14 cellular contexts compared by ENCODE assay signal in genomic region chr1:107740574-107740973, GRCh38.
DNase-seq lines count a peak whose midpoint lies in the region; ATAC-seq and TF ChIP-seq lines count a peak whose summit lies in the region.
"Had no signal": no experiment of that assay in that cellular context is flagged by ENCODE, and none has a peak within 500 bp of the region (broad histone marks: within the 10 kb centered on the region; RNA-seq: fewer than 3 reads in every experiment).

No MANE protein-coding gene starts in this region.

- H3K27ac Mint-ChIP-seq in stimulated activated naive CD8-positive, alpha-beta T cell treated with anti-CD3 and anti-CD28 coated beads, Interleukin-15, Interleukin-2, amounts not matched to agents 100 ng/mL and 50 ng/mL, for 24 hours = peak overlapping the region; percentile 40
- H3K27ac Mint-ChIP-seq in stimulated activated naive CD8-positive, alpha-beta T cell treated with anti-CD3 and anti-CD28 coated beads, Interleukin-15, amount 100 ng/mL, for 72 hours = peak overlapping the region in 1 of 2 donors; percentile 58
- H3K27ac Mint-ChIP-seq in natural killer cell (peak overlapping the region; percentile 3 to 27), nephron progenitor cell (no peak overlapping the region)

- no peak overlapping the region for H3K4me3 ChIP-seq in fibroblast of lung (replicated peaks in 1 of 4; ENCODE audit: control extremely low read depth in 1 of 4, insufficient read depth in 1 of 4, low read depth in 3 of 4, low read length in 4 of 4)
- H3K4me3 ChIP-seq: HAP-1, PC-9 had no signal

- no peaks in the 10 kb centered on the region for H3K27me3 Mint-ChIP-seq in stimulated activated naive CD8-positive, alpha-beta T cell treated with anti-CD3 and anti-CD28 coated beads, Interleukin-15, Interleukin-2, amounts not matched to agents 100 ng/mL and 50 ng/mL, for 24 hours
- H3K27me3 Mint-ChIP-seq in stimulated activated naive CD8-positive, alpha-beta T cell treated with anti-CD3 and anti-CD28 coated beads, Interleukin-15, amount 100 ng/mL, for 72 hours = no peaks in the 10 kb centered on the region
- H3K27me3 Mint-ChIP-seq in natural killer cell (ENCODE audit: low read depth in 2 of 2) (no peaks in the 10 kb centered on the region), nephron progenitor cell (ENCODE audit: low read depth, poor library complexity) (no peaks in the 10 kb centered on the region)

- H2AFZ ChIP-seq in fibroblast of lung (ENCODE audit: low read length) = no peak overlapping the region
- H2AFZ ChIP-seq: PC-9 had no signal

- no peak for ATAC-seq in stimulated activated naive CD8-positive, alpha-beta T cell treated with anti-CD3 and anti-CD28 coated beads, Interleukin-15, amount 100 ng/mL, for 72 hours
- ATAC-seq in natural killer cell (no peak), left lobe of liver (no peak)

- TF ChIP-seq CTCF in fibroblast of lung (conservative IDR thresholded peaks at IDR 0.05 in 1 of 2, IDR thresholded peaks at IDR 0.05 in 1 of 2; ENCODE audit: low read depth in 1 of 2, low read length in 2 of 2) (no peak), natural killer cell (IDR thresholded peaks at IDR 0.05) (no peak), nephron progenitor cell (IDR thresholded peaks at IDR 0.05) (no peak)

- H3K36me3 ChIP-seq in fibroblast of lung (ENCODE audit: control insufficient read depth, insufficient read depth, low read length) = no peaks in the 10 kb centered on the region
- H3K36me3 ChIP-seq: HAP-1 had no signal

- no peaks in the 10 kb centered on the region for H3K9me3 Mint-ChIP-seq in stimulated activated naive CD8-positive, alpha-beta T cell treated with anti-CD3 and anti-CD28 coated beads, Interleukin-15, Interleukin-2, amounts not matched to agents 100 ng/mL and 50 ng/mL, for 24 hours
- no peaks in the 10 kb centered on the region for H3K9me3 Mint-ChIP-seq in stimulated activated naive CD8-positive, alpha-beta T cell treated with anti-CD3 and anti-CD28 coated beads, Interleukin-15, amount 100 ng/mL, for 72 hours
- no peaks in the 10 kb centered on the region for H3K9me3 Mint-ChIP-seq in natural killer cell
- H3K9me3 Mint-ChIP-seq in nephron progenitor cell = no peaks in the 10 kb centered on the region

- peaks cover 20% of the 10 kb centered on the region for H3K4me1 Mint-ChIP-seq in stimulated activated naive CD8-positive, alpha-beta T cell treated with anti-CD3 and anti-CD28 coated beads, Interleukin-15, Interleukin-2, amounts not matched to agents 100 ng/mL and 50 ng/mL, for 24 hours (ENCODE audit: low read depth)
- H3K4me1 Mint-ChIP-seq in stimulated activated naive CD8-positive, alpha-beta T cell treated with anti-CD3 and anti-CD28 coated beads, Interleukin-15, amount 100 ng/mL, for 72 hours = no peaks in the 10 kb centered on the region
- peaks cover 56 to 65% of the 10 kb centered on the region in 2 donors for H3K4me1 Mint-ChIP-seq in natural killer cell
- peaks cover 5% of the 10 kb centered on the region for H3K4me1 Mint-ChIP-seq in nephron progenitor cell

- no peaks in the 10 kb centered on the region for H3K79me2 ChIP-seq in fibroblast of lung (ENCODE audit: control insufficient read depth, insufficient read depth, low read length)

- no peak overlapping the region for H3K9ac ChIP-seq in fibroblast of lung (ENCODE audit: insufficient read depth, low read length)

- H3K27ac ChIP-seq in fibroblast of lung (ENCODE audit: insufficient read depth, low read length) = no peak overlapping the region
- H3K27ac ChIP-seq: PC-9 had no signal

- H3K4me2 ChIP-seq in fibroblast of lung (ENCODE audit: extremely low read depth, insufficient read depth, low read length) = no peak overlapping the region
- H3K4me2 ChIP-seq: PC-9 had no signal

- H3K36me3 Mint-ChIP-seq in stimulated activated naive CD8-positive, alpha-beta T cell treated with anti-CD3 and anti-CD28 coated beads, Interleukin-15, Interleukin-2, amounts not matched to agents 100 ng/mL and 50 ng/mL, for 24 hours (ENCODE audit: low read depth) = peaks cover 22% of the 10 kb centered on the region
- no peaks in the 10 kb centered on the region for H3K36me3 Mint-ChIP-seq in natural killer cell
- H3K36me3 Mint-ChIP-seq in nephron progenitor cell (ENCODE audit: low read depth) = no peaks in the 10 kb centered on the region

- no peaks in the 10 kb centered on the region for H4K20me1 ChIP-seq in fibroblast of lung (ENCODE audit: control insufficient read depth, extremely low read depth, insufficient read depth, low read length)

- H3K9me3 ChIP-seq in fibroblast of lung (ENCODE audit: control insufficient read depth, insufficient read depth, low read depth, low read length) = no peaks in the 10 kb centered on the region
- H3K9me3 ChIP-seq: Caco-2, HAP-1 had no signal

- no peaks in the 10 kb centered on the region for H3K4me1 ChIP-seq in fibroblast of lung (ENCODE audit: control insufficient read depth, extremely low read depth, insufficient read depth, low read length)
- H3K4me1 ChIP-seq: Caco-2, HAP-1 had no signal

- no peak for DNase-seq in stimulated activated naive CD8-positive, alpha-beta T cell treated with anti-CD3 and anti-CD28 coated beads, Interleukin-15, amount 100 ng/mL, for 72 hours
- DNase-seq in fibroblast of lung (ENCODE audit: low read depth in 2 of 2) (peak; percentile 5 to 78), natural killer cell (no peak), DMS53 (lab: John Stamatoyannopoulos, UW) (no peak), NCI-H2029 (lab: John Stamatoyannopoulos, UW) (no peak), nephron progenitor cell (no peak), left lobe of liver (ENCODE audit: low spot score) (no peak)
- DNase-seq: Caco-2, KBM-7, NCI-H1092, NCI-H69, PC-9 had no signal

- intact Hi-C loops in natural killer cell (cut with micrococcal nuclease) = no loop called here

- H3K4me3 Mint-ChIP-seq in stimulated activated naive CD8-positive, alpha-beta T cell treated with anti-CD3 and anti-CD28 coated beads, Interleukin-15, Interleukin-2, amounts not matched to agents 100 ng/mL and 50 ng/mL, for 24 hours = no peak overlapping the region
- H3K4me3 Mint-ChIP-seq in stimulated activated naive CD8-positive, alpha-beta T cell treated with anti-CD3 and anti-CD28 coated beads, Interleukin-15, amount 100 ng/mL, for 72 hours = no peak overlapping the region
- no peak overlapping the region for H3K4me3 Mint-ChIP-seq in natural killer cell
- no peak overlapping the region for H3K4me3 Mint-ChIP-seq in nephron progenitor cell

- H3K27me3 ChIP-seq in fibroblast of lung (ENCODE audit: control insufficient read depth, insufficient read depth, low read length) = no peaks in the 10 kb centered on the region

Comparison
In these comparisons a context has a peak if more than half of its experiments do, and no peak if none do; other contexts are left out.
1. DNase-seq: peak in fibroblast of lung (2 of 2); none in stimulated activated naive CD8-positive, alpha-beta T cell treated with anti-CD3 and anti-CD28 coated beads, Interleukin-15, amount 100 ng/mL, for 72 hours (0 of 2), natural killer cell (single experiment), DMS53 (single experiment), NCI-H2029 (single experiment), nephron progenitor cell (single experiment) and left lobe of liver (single experiment).